ENCODE assay signal across 14 cellular contexts in the genomic region with DNA sequence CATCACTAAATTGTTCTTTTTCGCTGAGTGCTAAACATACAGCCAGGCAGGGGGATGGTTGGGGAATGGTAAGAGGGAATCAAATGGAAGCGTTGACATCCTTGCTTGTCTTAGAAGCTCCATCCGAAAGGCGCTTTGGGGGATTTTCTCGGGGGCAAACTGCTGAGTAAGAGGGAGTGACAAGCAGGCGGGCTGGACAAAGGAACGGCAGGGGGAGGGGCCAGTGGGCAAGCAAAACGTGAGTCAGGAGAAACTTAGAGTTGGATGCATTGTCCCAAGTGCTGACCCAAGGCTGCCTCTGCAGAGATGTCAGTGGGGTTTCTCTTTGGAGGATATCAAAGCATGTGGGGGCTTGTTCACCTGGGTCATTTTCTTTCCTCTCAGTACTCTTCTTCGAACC.
DNase-seq lines count a peak whose midpoint lies in the region; ATAC-seq lines count a peak whose summit lies in the region.
"Had no signal": no experiment of that assay in that cellular context is flagged by ENCODE, and none has a peak within 500 bp of the region (broad histone marks: within the 10 kb centered on the region; RNA-seq: fewer than 3 reads in every experiment).

No MANE protein-coding gene starts in this region.

- H3K9me3 Mint-ChIP-seq in effector memory CD8-positive, alpha-beta T cell, result no peaks in the 10 kb centered on the region

- ATAC-seq in T-helper 17 cell (no peak), HG03175 (IDR thresholded peaks at IDR 0.05; ENCODE audit: unreplicated experiment) (no peak)
- ATAC-seq in effector memory CD8-positive, alpha-beta T cell (replicated peaks), result no peak
- ATAC-seq: Right ventricle myocardium inferior had no signal

- DNase-seq in NCI-H748 (lab: John Stamatoyannopoulos, UW; ENCODE audit: unreplicated experiment) (peak; percentile 32), NCI-H748 treated with DMSO at 0.1 percent for 48 hours (lab: John Stamatoyannopoulos, UW) (no peak), astrocyte of the hippocampus (ENCODE audit: low read depth, low spot score) (peak; percentile 41), islet precursor cell (peak; percentile 61), T-helper 17 cell (no peak), DMS79 treated with DMSO at 0.1 percent for 48 hours (lab: John Stamatoyannopoulos, UW) (no peak)
- DNase-seq in effector memory CD8-positive, alpha-beta T cell, result no peak
- DNase-seq: Karpas-422, NCI-H1417, NCI-H1930, NCI-H2171, PC-9 had no signal

- peaks cover 39% of the 10 kb centered on the region for H3K27me3 Mint-ChIP-seq in T-helper 17 cell
- H3K27me3 Mint-ChIP-seq in effector memory CD8-positive, alpha-beta T cell, result peaks cover 5 to 48% of the 10 kb centered on the region in 2 donors

- H3K27ac Mint-ChIP-seq in T-helper 17 cell, result no peak overlapping the region
- no peak overlapping the region for H3K27ac Mint-ChIP-seq in effector memory CD8-positive, alpha-beta T cell

- peaks cover 2% of the 10 kb centered on the region for H3K36me3 Mint-ChIP-seq in T-helper 17 cell (ENCODE audit: low read depth)
- no peaks in the 10 kb centered on the region for H3K36me3 Mint-ChIP-seq in effector memory CD8-positive, alpha-beta T cell (ENCODE audit: insufficient read depth)

- no peaks in the 10 kb centered on the region for H3K9me3 ChIP-seq in T-helper 17 cell (ENCODE audit: control insufficient read depth, low read length, poor library complexity, severe bottlenecking)

- H3K4me3 Mint-ChIP-seq in T-helper 17 cell, result no peak overlapping the region
- H3K4me3 Mint-ChIP-seq in effector memory CD8-positive, alpha-beta T cell, result no peak overlapping the region

- H3K4me1 Mint-ChIP-seq in T-helper 17 cell, result peaks cover 22% of the 10 kb centered on the region
- H3K4me1 Mint-ChIP-seq in effector memory CD8-positive, alpha-beta T cell (ENCODE audit: low read depth in 2 of 2), result peaks cover 12 to 16% of the 10 kb centered on the region in 2 donors

Comparison
In these comparisons a context has a peak if more than half of its experiments do, and no peak if none do; other contexts are left out.
1. DNase-seq: peak in NCI-H748 (single experiment), astrocyte of the hippocampus (single experiment) and islet precursor cell (single experiment); none in NCI-H748 treated with DMSO at 0.1 percent for 48 hours (single experiment), T-helper 17 cell (0 of 3), DMS79 treated with DMSO at 0.1 percent for 48 hours (single experiment) and effector memory CD8-positive, alpha-beta T cell (0 of 3).